ENCODE assay signal across 31 cellular contexts in genomic region chr22:16815073-16815472, GRCh38. TPM values are rescaled to one million over a fixed set of nuclear protein-coding genes. Genes with fewer than 3 reads are reported as not detected.
"Had no signal": no experiment of that assay in that cellular context is flagged by ENCODE, and none has a peak within 500 bp of the region (broad histone marks: within the 10 kb centered on the region; RNA-seq: fewer than 3 reads in every experiment).

No MANE protein-coding gene starts in this region.

- H3K36me3 ChIP-seq: stomach, suprapubic skin, thoracic aorta, thyroid gland, tibial artery, tibial nerve, transverse colon, upper lobe of left lung, upper lobe of right lung, uterus, vagina had no signal

- H3K4me3 ChIP-seq: stomach, suprapubic skin, testis, thoracic aorta, thyroid gland, tibial artery, tibial nerve, transverse colon, upper lobe of left lung, upper lobe of right lung, uterus, vagina had no signal

- ATAC-seq: stimulated activated effector memory CD8-positive, alpha-beta T cell treated with anti-CD3 and anti-CD28 coated beads, Interleukin-12 subunit alpha, Interleukin-12 subunit beta, amount 100 ng/mL, for 72 hours; stimulated activated memory B cell treated with anti-CD40 and anti-IgM and Interleukin-4, amounts not matched to agents 10 μg/mL and 1 μg/mL and 100 μg/mL, for 72 hours; stimulated activated naive B cell treated with anti-CD40 and anti-IgM and Interleukin-4, amounts not matched to agents 10 μg/mL and 1 μg/mL and 100 μg/mL, for 72 hours; stimulated activated naive CD8-positive, alpha-beta T cell treated with anti-CD3 and anti-CD28 coated beads, Interleukin-15, amount 100 ng/mL, for 72 hours; stimulated activated naive CD8-positive, alpha-beta T cell treated with anti-CD3 and anti-CD28 coated beads, Interleukin-15, Interleukin-2, amounts not matched to agents 100 U/mL and 50 U/mL, for 24 hours; upper lobe of right lung had no signal

- FAIRE-seq: urothelium cell line had no signal

- H3K27me3 ChIP-seq: stomach, suprapubic skin, testis, thyroid gland, tibial artery, tibial nerve, transverse colon, upper lobe of left lung, upper lobe of right lung, uterus, vagina had no signal

- H3K4me1 ChIP-seq: stomach, suprapubic skin, testis, thyroid gland, tibial nerve, transverse colon, upper lobe of left lung, upper lobe of right lung, uterus, vagina had no signal

- H3K9me3 ChIP-seq: testis, thoracic aorta, thyroid gland, tibial nerve, upper lobe of left lung, uterus, vagina had no signal

- DNase-seq: stimulated activated CD4-positive, alpha-beta T cell treated with anti-CD3 and anti-CD28 coated beads, Interleukin-2, amount 100 ng/mL, for 48 hours; stimulated activated CD4-positive, alpha-beta T cell treated with anti-CD3 and anti-CD28 coated beads, Interleukin-4, amount 100 ng/mL, for 1 hour; stimulated activated CD4-positive, alpha-beta T cell treated with anti-CD3 and anti-CD28 coated beads, Interleukin-4, amount 100 ng/mL, for 24 hours; stimulated activated CD4-positive, alpha-beta T cell treated with anti-CD3 and anti-CD28 coated beads, Interleukin-4, amount 100 ng/mL, for 4 hours; stimulated activated CD8-positive, alpha-beta memory T cell treated with anti-CD3 and anti-CD28 coated beads, Interleukin-4, amount 100 ng/mL, for 48 hours; stimulated activated naive B cell treated with anti-CD40 and anti-IgM and Interleukin-4, amounts not matched to agents 10 μg/mL and 1 μg/mL and 100 μg/mL, for 72 hours; stimulated activated naive CD4-positive, alpha-beta T cell; stimulated activated naive CD4-positive, alpha-beta T cell treated with Interleukin-2 at 50 U/mL for 16 hours; stimulated activated naive CD8-positive, alpha-beta T cell treated with anti-CD3 and anti-CD28 coated beads, Interleukin-15, amount 100 ng/mL, for 72 hours; stimulated activated naive CD8-positive, alpha-beta T cell treated with anti-CD3 and anti-CD28 coated beads, Interleukin-15, Interleukin-2, amounts not matched to agents 100 U/mL and 50 U/mL, for 24 hours; stomach; substantia nigra; testis; thyroid gland; tibial artery; transverse colon; trophoblast cell; upper lobe of left lung; upper lobe of right lung; uterus had no signal

- H3K27ac ChIP-seq: stomach, suprapubic skin, testis, thoracic aorta, thyroid gland, tibial artery, tibial nerve, transverse colon, upper lobe of left lung, upper lobe of right lung, uterus, vagina had no signal

RNA-seq across cellular contexts. Expression of gene XKR3, which starts 10.1 kb away (rescaled TPM):
- total RNA-seq: stomach, subcutaneous adipose tissue, suprapubic skin, temporal lobe, thoracic aorta, thyroid gland, tibial nerve, transverse colon, upper lobe of left lung, upper lobe of right lung, ureter, urinary bladder, uterus, vagina had no signal
- polyA plus RNA-seq: stomach, urinary bladder had no signal
